In the genomic region with DNA sequence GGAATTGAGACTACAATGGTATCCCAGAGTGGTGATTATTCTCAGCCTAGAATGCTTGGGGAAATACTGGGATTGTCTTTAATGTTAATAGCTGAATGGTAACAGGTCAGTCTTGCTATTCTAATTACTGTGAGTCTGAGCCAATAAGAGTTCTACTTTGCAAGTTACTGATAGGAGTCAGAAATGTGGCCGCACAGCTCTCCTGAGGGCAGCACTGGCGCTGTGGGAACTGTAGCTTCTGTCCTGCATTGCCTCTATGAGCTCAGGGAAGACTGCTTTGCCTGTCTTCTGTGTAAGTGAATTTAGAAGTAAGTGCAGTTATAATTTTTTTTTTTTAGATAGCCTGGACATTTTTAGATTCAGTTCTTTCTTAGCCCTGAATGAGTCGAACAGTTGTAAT, we compare ENCODE assay signal across 1 cellular context.
TF ChIP-seq lines count a peak whose summit lies in the region.

No MANE protein-coding gene starts in this region.

TF ChIP-seq in K562, 482 proteins besides CTCF, POLR2A, EP300 and RAD21:
- no peak for TF ChIP-seq ZC3H4 (CRISPR knock-in tag; IDR thresholded peaks at IDR 0.05; ENCODE audit: borderline replicate concordance)
- TF ChIP-seq, protein P1, sequence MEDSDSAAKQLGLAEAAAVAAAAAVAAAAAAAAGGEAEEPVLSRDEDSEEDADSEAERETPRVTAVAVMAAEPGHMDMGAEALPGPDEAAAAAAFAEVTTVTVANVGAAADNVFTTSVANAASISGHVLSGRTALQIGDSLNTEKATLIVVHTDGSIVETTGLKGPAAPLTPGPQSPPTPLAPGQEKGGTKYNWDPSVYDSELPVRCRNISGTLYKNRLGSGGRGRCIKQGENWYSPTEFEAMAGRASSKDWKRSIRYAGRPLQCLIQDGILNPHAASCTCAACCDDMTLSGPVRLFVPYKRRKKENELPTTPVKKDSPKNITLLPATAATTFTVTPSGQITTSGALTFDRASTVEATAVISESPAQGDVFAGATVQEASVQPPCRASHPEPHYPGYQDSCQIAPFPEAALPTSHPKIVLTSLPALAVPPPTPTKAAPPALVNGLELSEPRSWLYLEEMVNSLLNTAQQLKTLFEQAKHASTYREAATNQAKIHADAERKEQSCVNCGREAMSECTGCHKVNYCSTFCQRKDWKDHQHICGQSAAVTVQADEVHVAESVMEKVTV (CRISPR knock-in tag; IDR thresholded peaks at IDR 0.05) = no peak
- no peak for TF ChIP-seq CBX1 (IDR thresholded peaks at IDR 0.05; ENCODE audit: low read depth)
- TF ChIP-seq STAT5B (CRISPR knock-in tag; IDR thresholded peaks at IDR 0.05) = no peak
- TF ChIP-seq, protein P2, sequence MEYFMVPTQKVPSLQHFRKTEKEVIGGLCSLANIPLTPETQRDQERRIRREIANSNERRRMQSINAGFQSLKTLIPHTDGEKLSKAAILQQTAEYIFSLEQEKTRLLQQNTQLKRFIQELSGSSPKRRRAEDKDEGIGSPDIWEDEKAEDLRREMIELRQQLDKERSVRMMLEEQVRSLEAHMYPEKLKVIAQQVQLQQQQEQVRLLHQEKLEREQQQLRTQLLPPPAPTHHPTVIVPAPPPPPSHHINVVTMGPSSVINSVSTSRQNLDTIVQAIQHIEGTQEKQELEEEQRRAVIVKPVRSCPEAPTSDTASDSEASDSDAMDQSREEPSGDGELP (CRISPR knock-in tag; IDR thresholded peaks at IDR 0.05; ENCODE audit: borderline replicate concordance) = no peak
- TF ChIP-seq NFXL1 (CRISPR knock-in tag; IDR thresholded peaks at IDR 0.05) = no peak
- TF ChIP-seq ZKSCAN1 (IDR thresholded peaks at IDR 0.05; ENCODE audit: low read depth, low read length) = no peak
- TF ChIP-seq BCOR (IDR thresholded peaks at IDR 0.05) = no peak
- TF ChIP-seq GABPB2 (CRISPR knock-in tag; conservative IDR thresholded peaks at IDR 0.05) = no peak
- TF ChIP-seq DDX20 (tag; IDR thresholded peaks at IDR 0.05; ENCODE audit: low read depth) = no peak
- TF ChIP-seq, protein P3, sequence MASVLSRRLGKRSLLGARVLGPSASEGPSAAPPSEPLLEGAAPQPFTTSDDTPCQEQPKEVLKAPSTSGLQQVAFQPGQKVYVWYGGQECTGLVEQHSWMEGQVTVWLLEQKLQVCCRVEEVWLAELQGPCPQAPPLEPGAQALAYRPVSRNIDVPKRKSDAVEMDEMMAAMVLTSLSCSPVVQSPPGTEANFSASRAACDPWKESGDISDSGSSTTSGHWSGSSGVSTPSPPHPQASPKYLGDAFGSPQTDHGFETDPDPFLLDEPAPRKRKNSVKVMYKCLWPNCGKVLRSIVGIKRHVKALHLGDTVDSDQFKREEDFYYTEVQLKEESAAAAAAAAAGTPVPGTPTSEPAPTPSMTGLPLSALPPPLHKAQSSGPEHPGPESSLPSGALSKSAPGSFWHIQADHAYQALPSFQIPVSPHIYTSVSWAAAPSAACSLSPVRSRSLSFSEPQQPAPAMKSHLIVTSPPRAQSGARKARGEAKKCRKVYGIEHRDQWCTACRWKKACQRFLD (CRISPR knock-in tag; IDR thresholded peaks at IDR 0.05) = no peak
- no peak for TF ChIP-seq HSF4 (CRISPR knock-in tag; IDR thresholded peaks at IDR 0.05; ENCODE audit: borderline replicate concordance)
- TF ChIP-seq MTF1 (CRISPR knock-in tag; IDR thresholded peaks at IDR 0.05; ENCODE audit: borderline replicate concordance) = no peak
- TF ChIP-seq, protein P4, sequence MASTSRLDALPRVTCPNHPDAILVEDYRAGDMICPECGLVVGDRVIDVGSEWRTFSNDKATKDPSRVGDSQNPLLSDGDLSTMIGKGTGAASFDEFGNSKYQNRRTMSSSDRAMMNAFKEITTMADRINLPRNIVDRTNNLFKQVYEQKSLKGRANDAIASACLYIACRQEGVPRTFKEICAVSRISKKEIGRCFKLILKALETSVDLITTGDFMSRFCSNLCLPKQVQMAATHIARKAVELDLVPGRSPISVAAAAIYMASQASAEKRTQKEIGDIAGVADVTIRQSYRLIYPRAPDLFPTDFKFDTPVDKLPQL (IDR thresholded peaks at IDR 0.05; ENCODE audit: extremely low read depth, insufficient read length) = no peak
- TF ChIP-seq JUND (IDR thresholded peaks at IDR 0.05; ENCODE audit: borderline replicate concordance, low read depth, low read length) = no peak
- no peak for TF ChIP-seq JUND (tag; IDR thresholded peaks at IDR 0.05; ENCODE audit: borderline replicate concordance, low read depth, low read length)
- TF ChIP-seq ZKSCAN3 (CRISPR knock-in tag; IDR thresholded peaks at IDR 0.05) = no peak
- TF ChIP-seq, protein P5, sequence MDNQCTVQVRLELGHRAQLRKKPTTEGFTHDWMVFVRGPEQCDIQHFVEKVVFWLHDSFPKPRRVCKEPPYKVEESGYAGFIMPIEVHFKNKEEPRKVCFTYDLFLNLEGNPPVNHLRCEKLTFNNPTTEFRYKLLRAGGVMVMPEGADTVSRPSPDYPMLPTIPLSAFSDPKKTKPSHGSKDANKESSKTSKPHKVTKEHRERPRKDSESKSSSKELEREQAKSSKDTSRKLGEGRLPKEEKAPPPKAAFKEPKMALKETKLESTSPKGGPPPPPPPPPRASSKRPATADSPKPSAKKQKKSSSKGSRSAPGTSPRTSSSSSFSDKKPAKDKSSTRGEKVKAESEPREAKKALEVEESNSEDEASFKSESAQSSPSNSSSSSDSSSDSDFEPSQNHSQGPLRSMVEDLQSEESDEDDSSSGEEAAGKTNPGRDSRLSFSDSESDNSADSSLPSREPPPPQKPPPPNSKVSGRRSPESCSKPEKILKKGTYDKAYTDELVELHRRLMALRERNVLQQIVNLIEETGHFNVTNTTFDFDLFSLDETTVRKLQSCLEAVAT (IDR thresholded peaks at IDR 0.05) = no peak
TF ChIP-seq in K562: peak in this region for 0.
